Comparison of ENCODE assay signal across 8 cellular contexts in genomic region chr17:4950075-4950756, GRCh38. TPM values are rescaled to one million over a fixed set of nuclear protein-coding genes. Genes with fewer than 3 reads are reported as not detected.
DNase-seq lines count a peak whose midpoint lies in the region; ATAC-seq and TF ChIP-seq lines count a peak whose summit lies in the region.

No MANE protein-coding gene starts in this region.

- in situ Hi-C loops in brain microvascular endothelial cell (cut with HindIII; ENCODE audit: low pct_ligation_motif_present, low sequenced_read_pairs): no loop called here

- POLR2A ChIA-PET in PC-9 (lab: Charles Lee; ENCODE audit: unreplicated experiment): interaction anchor here (0.7 kb wide), 1 partner anchor 160 kb away, joined by 9 read pairs; no protein-coding TSS in a partner anchor

- H3F3A ChIP-seq in GM23338 (replicated peaks; ENCODE audit: low read depth) (peaks cover 22% of the 10 kb centered on the region), PC-9 (ENCODE audit: insufficient read depth, low read depth) (peaks cover 65% of the 10 kb centered on the region)

- H3K36me3 ChIP-seq in GM23338 (ENCODE audit: insufficient read depth): peaks cover 15% of the 10 kb centered on the region
- peaks cover 17% of the 10 kb centered on the region for H3K36me3 ChIP-seq in PC-9 (ENCODE audit: low read depth)
- H3K36me3 ChIP-seq in brain microvascular endothelial cell (replicated peaks): peaks cover 28% of the 10 kb centered on the region

- CTCF ChIA-PET in PC-9 (lab: Charles Lee): interaction anchor here (0.6 to 0.9 kb wide), 2 partner anchors 15 to 469 kb away, joined by 3 read pairs; partner anchors contain the start of genes NUP88 and RPAIN

- ATAC-seq in GM23338 (peak; percentile 18), left colon (no peak), HG02840 (IDR thresholded peaks at IDR 0.05; ENCODE audit: low FRiP score, unreplicated experiment) (no peak), GM21737 (IDR thresholded peaks at IDR 0.05; ENCODE audit: unreplicated experiment) (no peak)
- ATAC-seq in stimulated activated naive B cell treated with anti-CD40 and anti-IgM and Interleukin-4, amounts not matched to agents 10 μg/mL and 1 μg/mL and 100 μg/mL, for 72 hours (replicated peaks): peak; percentile 6 to 20

- peak; percentile 59 for DNase-seq in CD14-positive monocyte (ENCODE audit: low spot score)
- peak; percentile 68 for DNase-seq in GM23338 (ENCODE audit: low spot score)
- DNase-seq in PC-9: peak in 1 of 2 experiments; percentile 53
- DNase-seq in brain microvascular endothelial cell: no peak
- DNase-seq in left colon: peak; percentile 74 to 86
- DNase-seq in stimulated activated naive B cell treated with anti-CD40 and anti-IgM and Interleukin-4, amounts not matched to agents 10 μg/mL and 1 μg/mL and 100 μg/mL, for 72 hours: no peak

- no peak for TF ChIP-seq CTCF in CD14-positive monocyte (IDR thresholded peaks at IDR 0.05)
- no peak for TF ChIP-seq CTCF in GM23338 (conservative IDR thresholded peaks at IDR 0.05; ENCODE audit: low read depth in 2 of 2)
- no peak for TF ChIP-seq CTCF in PC-9 (conservative IDR thresholded peaks at IDR 0.05)
- TF ChIP-seq CTCF in brain microvascular endothelial cell (IDR thresholded peaks at IDR 0.05; ENCODE audit: low read depth, low read length, missing control alignments): no peak

- peak overlapping the region; percentile 96 for H3K4me2 ChIP-seq in GM23338
- peak overlapping the region; percentile 84 for H3K4me2 ChIP-seq in PC-9

- no peaks in the 10 kb centered on the region for H3K9me3 ChIP-seq in PC-9 (ENCODE audit: insufficient read depth, low read depth)

- H3K27ac ChIP-seq in GM23338 (ENCODE audit: low read depth) (peak overlapping the region; percentile 96), PC-9 (peak overlapping the region; percentile 99), brain microvascular endothelial cell (peak overlapping the region; percentile 88)

- H3K27ac Mint-ChIP-seq in CD14-positive monocyte: peak overlapping the region; percentile 89 to 98 (median 93)
- peak overlapping the region; percentile 95 for H3K27ac Mint-ChIP-seq in GM23338
- peak overlapping the region; percentile 97 for H3K27ac Mint-ChIP-seq in stimulated activated naive B cell treated with anti-CD40 and anti-IgM and Interleukin-4, amounts not matched to agents 10 μg/mL and 1 μg/mL and 100 μg/mL, for 72 hours

- peaks cover 2 to 8% (median 3%) of the 10 kb centered on the region in 3 donors for H3K27me3 Mint-ChIP-seq in CD14-positive monocyte (ENCODE audit: low read depth in 3 of 3)
- peaks cover 27% of the 10 kb centered on the region for H3K27me3 Mint-ChIP-seq in GM23338 (ENCODE audit: insufficient read depth, low read depth, poor library complexity)
- H3K27me3 Mint-ChIP-seq in stimulated activated naive B cell treated with anti-CD40 and anti-IgM and Interleukin-4, amounts not matched to agents 10 μg/mL and 1 μg/mL and 100 μg/mL, for 72 hours: no peaks in the 10 kb centered on the region

- H3K27me3 ChIP-seq in GM23338 (ENCODE audit: insufficient read depth) (no peaks in the 10 kb centered on the region), PC-9 (ENCODE audit: insufficient read depth, low read depth) (no peaks in the 10 kb centered on the region), brain microvascular endothelial cell (replicated peaks) (no peaks in the 10 kb centered on the region)

- H3K36me3 Mint-ChIP-seq in CD14-positive monocyte: peaks cover 16 to 18% of the 10 kb centered on the region in 2 donors
- H3K36me3 Mint-ChIP-seq in GM23338 (ENCODE audit: low read depth): peaks cover 27% of the 10 kb centered on the region
- peaks cover 25 to 43% of the 10 kb centered on the region in 2 donors for H3K36me3 Mint-ChIP-seq in stimulated activated naive B cell treated with anti-CD40 and anti-IgM and Interleukin-4, amounts not matched to agents 10 μg/mL and 1 μg/mL and 100 μg/mL, for 72 hours

- H3K4me1 Mint-ChIP-seq in CD14-positive monocyte (peaks cover 33% of the 10 kb centered on the region), GM23338 (peaks cover 38% of the 10 kb centered on the region)
- peaks cover 27 to 39% of the 10 kb centered on the region in 2 donors for H3K4me1 Mint-ChIP-seq in stimulated activated naive B cell treated with anti-CD40 and anti-IgM and Interleukin-4, amounts not matched to agents 10 μg/mL and 1 μg/mL and 100 μg/mL, for 72 hours

- H2AFZ ChIP-seq in GM23338 (peak overlapping the region; percentile 5; the same call in 1 of the 2 replicates), PC-9 (peak overlapping the region; percentile 98)

- TSS peak; percentile 69 for BruUV-seq in PC-9 (replicated peaks; lab: Mats Ljungman, UMichigan)

- H3K4me1 ChIP-seq in GM23338 (ENCODE audit: insufficient read depth): peaks cover 32% of the 10 kb centered on the region
- H3K4me1 ChIP-seq in PC-9 (replicated peaks; ENCODE audit: insufficient read depth): peaks cover 33% of the 10 kb centered on the region

- H3K9me2 ChIP-seq in GM23338 (ENCODE audit: insufficient read depth) (no peaks in the 10 kb centered on the region), PC-9 (ENCODE audit: insufficient read depth) (no peaks in the 10 kb centered on the region)

- peak overlapping the region; percentile 80 to 88 for H3K4me3 Mint-ChIP-seq in CD14-positive monocyte
- peak overlapping the region; percentile 88 for H3K4me3 Mint-ChIP-seq in GM23338
- H3K4me3 Mint-ChIP-seq in stimulated activated naive B cell treated with anti-CD40 and anti-IgM and Interleukin-4, amounts not matched to agents 10 μg/mL and 1 μg/mL and 100 μg/mL, for 72 hours: peak overlapping the region; percentile 86 to 91

- H3K4me3 ChIP-seq in GM23338 (peak overlapping the region; percentile 96), PC-9 (peak overlapping the region; percentile 78), brain microvascular endothelial cell (ENCODE audit: low read depth, low read length) (peak overlapping the region; percentile 48)

- intact Hi-C loops in CD14-positive monocyte (cut with micrococcal nuclease) (loop anchor here in 1 of 2 donors (5.0 kb wide), 1 partner anchor 37 kb away; the partner anchor contains the start of gene CAMTA2), PC-9 (cut with micrococcal nuclease; ENCODE audit: unreplicated experiment) (no loop called here), left colon (cut with DNase I, micrococcal nuclease) (no loop called here)

- H3K79me2 ChIP-seq in GM23338 (replicated peaks; ENCODE audit: insufficient read depth) (peaks cover 30% of the 10 kb centered on the region), PC-9 (ENCODE audit: low read depth) (peaks cover 39% of the 10 kb centered on the region)

- H4K20me1 ChIP-seq in GM23338 (replicated peaks; ENCODE audit: insufficient read depth): peaks cover 15% of the 10 kb centered on the region
- H4K20me1 ChIP-seq in PC-9 (ENCODE audit: insufficient read depth): peaks cover 24% of the 10 kb centered on the region

- no peaks in the 10 kb centered on the region for H3K9me3 Mint-ChIP-seq in CD14-positive monocyte
- no peaks in the 10 kb centered on the region; the same call in 2 of the 3 replicates for H3K9me3 Mint-ChIP-seq in GM23338
- H3K9me3 Mint-ChIP-seq in stimulated activated naive B cell treated with anti-CD40 and anti-IgM and Interleukin-4, amounts not matched to agents 10 μg/mL and 1 μg/mL and 100 μg/mL, for 72 hours: no peaks in the 10 kb centered on the region

TF ChIP-seq in GM23338, 12 proteins besides CTCF, POLR2A, EP300 and RAD21:
- TF ChIP-seq STAT1 (IDR thresholded peaks at IDR 0.05; ENCODE audit: unreplicated experiment): no peak
- no peak for TF ChIP-seq ZNF331 (CRISPR knock-in tag; IDR thresholded peaks at IDR 0.05; ENCODE audit: low read depth)
- TF ChIP-seq EZH2phosphoT487 (IDR thresholded peaks at IDR 0.05; ENCODE audit: unreplicated experiment): no peak
- no peak for TF ChIP-seq ETS1 (IDR thresholded peaks at IDR 0.05)
- TF ChIP-seq NANOG (IDR thresholded peaks at IDR 0.05; ENCODE audit: borderline replicate concordance): no peak
- TF ChIP-seq POLR2AphosphoS5 (IDR thresholded peaks at IDR 0.05; ENCODE audit: low read depth): peak; percentile 18; the same call in 1 of the 2 replicates
- no peak for TF ChIP-seq CREB1 (CRISPR knock-in tag; IDR thresholded peaks at IDR 0.05; ENCODE audit: low read depth)

RNA-seq across cellular contexts. Expression of gene ENO3, which starts 0.7 kb away (rescaled TPM):
- under 1 TPM; 0.36 to 0.60 TPM for polyA plus RNA-seq in CD14-positive monocyte
- 8.9 and 12.1 TPM in 2 replicates for total RNA-seq in GM23338 (2014; rRNA removed; shearing (Covaris generic))
- polyA plus RNA-seq in GM23338 (2016; fragmentation: Nextera tagmentation; extraction: Ambion mirVana): 19.6 and 25.5 TPM in 2 replicates
- total RNA-seq in PC-9 (2021): 29.0 and 37.2 TPM in 2 replicates
- total RNA-seq in left colon: 1 to 10 TPM; 7.3 to 8.9 TPM

RNA-seq across cellular contexts. Expression of gene PFN1, which starts 1.9 kb away (rescaled TPM):
- polyA plus RNA-seq in CD14-positive monocyte (1,000 to 10,000 TPM; 1,582 to 1,613 TPM), GM23338 (2016; fragmentation: Nextera tagmentation; extraction: Ambion mirVana) (3,646 and 3,709 TPM in 2 replicates)
- total RNA-seq in GM23338 (2014; rRNA removed; shearing (Covaris generic)): 1,702 and 2,002 TPM in 2 replicates
- total RNA-seq in PC-9 (2021) (1,101 and 1,459 TPM in 2 replicates), left colon (100 to 1,000 TPM; 720 to 812 TPM)

RNA-seq across cellular contexts. Expression of gene RNF167, which starts 10.1 kb away (rescaled TPM):
- polyA plus RNA-seq in CD14-positive monocyte (10 to 100 TPM; 17.2 to 20.6 TPM), GM23338 (2016; fragmentation: Nextera tagmentation; extraction: Ambion mirVana) (60.1 and 61.2 TPM in 2 replicates)
- 84.4 and 87.0 TPM in 2 replicates for total RNA-seq in GM23338 (2014; rRNA removed; shearing (Covaris generic))
- total RNA-seq in PC-9 (2021) (122 and 135 TPM in 2 replicates), left colon (100 to 1,000 TPM in 1 of 2 donors, 10 to 100 TPM in 1; 96.5 to 105 TPM)

RNA-seq across cellular contexts. Expression of gene SLC25A11, which starts 10.4 kb away (rescaled TPM):
- polyA plus RNA-seq in CD14-positive monocyte (100 to 1,000 TPM; 111 to 138 TPM), GM23338 (2016; fragmentation: Nextera tagmentation; extraction: Ambion mirVana) (35.7 and 37.8 TPM in 2 replicates)
- total RNA-seq in GM23338 (2014; rRNA removed; shearing (Covaris generic)): 70.4 and 73.6 TPM in 2 replicates
- total RNA-seq in PC-9 (2021) (50.7 and 56.2 TPM in 2 replicates), left colon (10 to 100 TPM; 77.5 to 90.0 TPM)

RNA-seq across cellular contexts. Expression of gene SPAG7, which starts 17.4 kb away (rescaled TPM):
- polyA plus RNA-seq in CD14-positive monocyte: 10 to 100 TPM; 85.1 to 96.7 TPM
- total RNA-seq in GM23338 (2014; rRNA removed; shearing (Covaris generic)): 77.9 and 85.3 TPM in 2 replicates
- 226 and 242 TPM in 2 replicates for polyA plus RNA-seq in GM23338 (2016; fragmentation: Nextera tagmentation; extraction: Ambion mirVana)
- total RNA-seq in PC-9 (2021): 40.3 and 40.4 TPM in 2 replicates
- 10 to 100 TPM; 49.3 to 68.2 TPM for total RNA-seq in left colon

Comparison
In these comparisons a context has a peak if more than half of its experiments do, and no peak if none do; other contexts are left out.
1. DNase-seq: peak in CD14-positive monocyte (single experiment), GM23338 (single experiment) and left colon (2 of 2); none in brain microvascular endothelial cell (single experiment) and stimulated activated naive B cell treated with anti-CD40 and anti-IgM and Interleukin-4, amounts not matched to agents 10 μg/mL and 1 μg/mL and 100 μg/mL, for 72 hours (single experiment).
2. ATAC-seq: peak in GM23338 (single experiment) and stimulated activated naive B cell treated with anti-CD40 and anti-IgM and Interleukin-4, amounts not matched to agents 10 μg/mL and 1 μg/mL and 100 μg/mL, for 72 hours (2 of 2); none in left colon (single experiment), HG02840 (single experiment) and GM21737 (single experiment).
3. Peak in every context shown above with its lines, with median percentiles within 50 percentile points of each other: H3K27ac Mint-ChIP-seq, H3K4me3 Mint-ChIP-seq, H3K27ac ChIP-seq and H3K4me3 ChIP-seq.